ENCODE assay signal across 29 cellular contexts in genomic region chr7:2191026-2191425, GRCh38. TPM values are rescaled to one million over a fixed set of nuclear protein-coding genes. Genes with fewer than 3 reads are reported as not detected.
DNase-seq lines count a peak whose midpoint lies in the region; TF ChIP-seq lines count a peak whose summit lies in the region.
"Had no signal": no experiment of that assay in that cellular context is flagged by ENCODE, and none has a peak within 500 bp of the region (broad histone marks: within the 10 kb centered on the region; RNA-seq: fewer than 3 reads in every experiment).

No MANE protein-coding gene starts in this region.

- POLR2A ChIA-PET in PC-9 (lab: Charles Lee; ENCODE audit: unreplicated experiment), result no interaction called here

- H3K27ac Mint-ChIP-seq in H9, result no peak overlapping the region
- H3K27ac Mint-ChIP-seq: activated CD4-positive, alpha-beta memory T cell treated with anti-CD3 and anti-CD28 coated beads, Interleukin-2, amount 10 ng/mL, durations not matched to agents 7 days and 5 days; activated naive CD4-positive, alpha-beta T cell treated with anti-CD3 and anti-CD28 coated beads for 36 hours; activated T-helper 1 cell treated with anti-CD3 and anti-CD28 coated beads, Interleukin-12 subunit alpha, Interleukin-12 subunit beta, Interleukin-2, Interleukin-4 antibody, amounts not matched to agents 30 ng/mL and 10 ng/mL and 1 ng/mL, durations not matched to agents 14 hours and 24 hours and 36 hours; IgD-negative memory B cell; nephron; stimulated activated naive B cell treated with anti-CD40 and anti-IgM and Interleukin-4, amounts not matched to agents 10 μg/mL and 1 μg/mL and 100 μg/mL, for 72 hours; T-helper 2 cell treated with Interferon-gamma antibody and Interleukin-4, amounts not matched to agents 5 μg/mL and 100 μg/mL, for 36 hours had no signal

- H3K23ac ChIP-seq in H9 (ENCODE audit: insufficient read length, low read depth, low read length), result no peak overlapping the region

- H3K9me3 Mint-ChIP-seq in H9, result peaks cover 9 to 17% of the 10 kb centered on the region in 2 experiments; a peak in 4 of 5 replicates
- H3K9me3 Mint-ChIP-seq: activated T-helper 1 cell treated with anti-CD3 and anti-CD28 coated beads, Interleukin-12 subunit alpha, Interleukin-12 subunit beta, Interleukin-2, Interleukin-4 antibody, amounts not matched to agents 30 ng/mL and 10 ng/mL and 1 ng/mL, durations not matched to agents 14 hours and 24 hours and 36 hours; T-helper 2 cell treated with Interferon-gamma antibody and Interleukin-4, amounts not matched to agents 5 μg/mL and 100 μg/mL, for 36 hours had no signal

- no CpG with 5 or more reads among the region's 9 CpGs for WGBS in H9 (ENCODE audit: extremely low coverage, insufficient read length, low lambda C conversion rate)

- CTCF ChIA-PET in PC-9 (lab: Charles Lee), result no interaction called here

- H3K4me2 ChIP-seq in H9 (ENCODE audit: insufficient read depth, insufficient read length, low read length), result no peak overlapping the region
- H3K4me2 ChIP-seq in PC-9, result no peak overlapping the region

- no peak overlapping the region for H4K5ac ChIP-seq in H9 (ENCODE audit: insufficient read length, low read depth, low read length)

- no peaks in the 10 kb centered on the region for H4K20me1 ChIP-seq in H9 (ENCODE audit: control insufficient read depth, insufficient read depth, insufficient read length)
- H4K20me1 ChIP-seq in PC-9 (ENCODE audit: insufficient read depth), result no peaks in the 10 kb centered on the region

- H4K91ac ChIP-seq in H9 (ENCODE audit: insufficient read length, low read depth, low read length), result no peak overlapping the region

- no peaks in the 10 kb centered on the region for H3K9me3 ChIP-seq in H9 (ENCODE audit: control insufficient read depth, low read depth, low read length)
- H3K9me3 ChIP-seq in PC-9 (ENCODE audit: insufficient read depth, low read depth), result peaks cover 7% of the 10 kb centered on the region
- H3K9me3 ChIP-seq: adrenal gland had no signal

- no TSS peak for BruUV-seq in PC-9 (replicated peaks; lab: Mats Ljungman, UMichigan)

- H3K4me1 ChIP-seq in H9 (ENCODE audit: insufficient read depth, low read length) (no peaks in the 10 kb centered on the region), PC-9 (replicated peaks; ENCODE audit: insufficient read depth) (no peaks in the 10 kb centered on the region)
- H3K4me1 ChIP-seq: adrenal gland, breast epithelium, Caco-2 had no signal

- H3K36me3 ChIP-seq in PC-9 (ENCODE audit: low read depth), result peaks cover 22% of the 10 kb centered on the region
- H3K36me3 ChIP-seq: adrenal gland, breast epithelium had no signal

- H3K56ac ChIP-seq in H9 (ENCODE audit: insufficient read length, low read depth, low read length), result no peak overlapping the region

- H3K79me1 ChIP-seq in H9 (ENCODE audit: insufficient read depth, low read depth, low read length, poor library complexity, severe bottlenecking), result no peaks in the 10 kb centered on the region

- TF ChIP-seq CTCF in H9 (conservative IDR thresholded peaks at IDR 0.05) (peak; percentile 18; the same call in 1 of the 3 replicates), PC-9 (conservative IDR thresholded peaks at IDR 0.05) (no peak)

- H2AK5ac ChIP-seq in H9 (ENCODE audit: insufficient read length, low read length), result no peak overlapping the region

- no peaks in the 10 kb centered on the region; the same call in 1 of the 2 replicates for H3K79me2 ChIP-seq in H9 (ENCODE audit: insufficient read depth, low read length)
- no peaks in the 10 kb centered on the region for H3K79me2 ChIP-seq in PC-9 (ENCODE audit: low read depth)

- intact Hi-C loops in PC-9 (cut with micrococcal nuclease; ENCODE audit: unreplicated experiment), result no loop called here

- H2BK12ac ChIP-seq in H9 (ENCODE audit: insufficient read length, low read depth, low read length), result no peak overlapping the region

- no peak overlapping the region for H2BK120ac ChIP-seq in H9 (ENCODE audit: low read depth, low read length, poor library complexity, severe bottlenecking)

- no peak overlapping the region for H2AFZ ChIP-seq in H9 (ENCODE audit: low read length)
- H2AFZ ChIP-seq in PC-9, result no peak overlapping the region

- no peaks in the 10 kb centered on the region for H3K27me3 ChIP-seq in H9 (ENCODE audit: insufficient read depth, low read length)
- H3K27me3 ChIP-seq in PC-9 (ENCODE audit: insufficient read depth, low read depth), result no peaks in the 10 kb centered on the region
- H3K27me3 ChIP-seq: adrenal gland, breast epithelium, dorsolateral prefrontal cortex had no signal

- no peaks in the 10 kb centered on the region for H3K27me3 Mint-ChIP-seq in H9 (ENCODE audit: low read depth)
- H3K27me3 Mint-ChIP-seq: activated CD4-positive, alpha-beta memory T cell treated with anti-CD3 and anti-CD28 coated beads, Interleukin-2, amount 10 ng/mL, durations not matched to agents 7 days and 5 days; IgD-negative memory B cell; stimulated activated naive B cell treated with anti-CD40 and anti-IgM and Interleukin-4, amounts not matched to agents 10 μg/mL and 1 μg/mL and 100 μg/mL, for 72 hours had no signal

- no peak overlapping the region for H2BK5ac ChIP-seq in H9 (ENCODE audit: insufficient read length, low read length)

- no peak overlapping the region for H3K4me3 Mint-ChIP-seq in H9
- H3K4me3 Mint-ChIP-seq: activated CD4-positive, alpha-beta memory T cell treated with anti-CD3 and anti-CD28 coated beads, Interleukin-2, amount 10 ng/mL, durations not matched to agents 7 days and 5 days; activated naive CD4-positive, alpha-beta T cell treated with anti-CD3 and anti-CD28 coated beads for 36 hours; activated T-helper 1 cell treated with anti-CD3 and anti-CD28 coated beads, Interleukin-12 subunit alpha, Interleukin-12 subunit beta, Interleukin-2, Interleukin-4 antibody, amounts not matched to agents 30 ng/mL and 10 ng/mL and 1 ng/mL, durations not matched to agents 14 hours and 24 hours and 36 hours; nephron; stimulated activated naive B cell treated with anti-CD40 and anti-IgM and Interleukin-4, amounts not matched to agents 10 μg/mL and 1 μg/mL and 100 μg/mL, for 72 hours; T-helper 2 cell treated with Interferon-gamma antibody and Interleukin-4, amounts not matched to agents 5 μg/mL and 100 μg/mL, for 36 hours had no signal

- H2BK15ac ChIP-seq in H9 (ENCODE audit: low read depth, low read length), result no peak overlapping the region

- no peaks in the 10 kb centered on the region for H3K9me2 ChIP-seq in PC-9 (ENCODE audit: insufficient read depth)

- no peaks in the 10 kb centered on the region for H3K4me1 Mint-ChIP-seq in H9
- H3K4me1 Mint-ChIP-seq: activated CD4-positive, alpha-beta memory T cell treated with anti-CD3 and anti-CD28 coated beads, Interleukin-2, amount 10 ng/mL, durations not matched to agents 7 days and 5 days; IgD-negative memory B cell had no signal

- H3T11ph ChIP-seq in H9 (ENCODE audit: low read length), result no peak overlapping the region

- no peak overlapping the region for H3K9ac ChIP-seq in H9 (ENCODE audit: extremely low read depth, insufficient read length, low read length)

- no peak overlapping the region for H3K27ac ChIP-seq in H9 (ENCODE audit: insufficient read length, low read depth, low read length)
- H3K27ac ChIP-seq in PC-9, result no peak overlapping the region
- H3K27ac ChIP-seq: adrenal gland, breast epithelium, dorsolateral prefrontal cortex had no signal

- H4K8ac ChIP-seq in H9 (replicated peaks; ENCODE audit: insufficient read length, low read depth, low read length), result no peak overlapping the region

- H3K36me3 Mint-ChIP-seq in H9 (ENCODE audit: insufficient read depth in 1 of 3, low read depth in 3 of 3), result peaks cover 44 to 68% (median 45%) of the 10 kb centered on the region in 3 experiments

- no peak overlapping the region for H3K18ac ChIP-seq in H9 (ENCODE audit: insufficient read length, low read depth, low read length)

- H2BK20ac ChIP-seq in H9 (ENCODE audit: low read depth, low read length, poor library complexity, severe bottlenecking), result no peak overlapping the region

- no peak overlapping the region for H3K4ac ChIP-seq in H9 (ENCODE audit: low read depth, low read length)

- no peak overlapping the region for H3K4me3 ChIP-seq in PC-9
- H3K4me3 ChIP-seq: adrenal gland, breast epithelium, dorsolateral prefrontal cortex, lung had no signal

- DNase-seq in DMS153 (lab: John Stamatoyannopoulos, UW) (peak; percentile 83), H9 (no peak), RPMI7951 (ENCODE audit: low read depth) (peak; percentile 25), islet precursor cell (peak; percentile 64), PC-9 (no peak)
- no peak for DNase-seq in activated CD4-positive, alpha-beta T cell treated with anti-CD3 and anti-CD28 coated beads, Interleukin-2, amount 50 U/mL, for 1 hour
- DNase-seq in effector CD8-positive, alpha-beta T cell (lab: John Stamatoyannopoulos, UW), result no peak
- DNase-seq: activated CD4-positive, alpha-beta memory T cell treated with anti-CD3 and anti-CD28 coated beads, Interleukin-2, amount 10 ng/mL, durations not matched to agents 7 days and 5 days; activated CD4-positive, CD25-positive, alpha-beta regulatory T cell treated with anti-CD3 and anti-CD28 coated beads, Interleukin-2, amount 50 U/mL, for 72 hours; activated CD8-positive, alpha-beta memory T cell treated with anti-CD3 and anti-CD28 coated beads, Interleukin-2, amount 50 U/mL, for 48 hours; activated naive CD4-positive, alpha-beta T cell treated with anti-CD3 and anti-CD28 coated beads for 36 hours; adrenal gland; C1 segment of cervical spinal cord; Caco-2; DMS79; dorsolateral prefrontal cortex; hippocampal formation; left cardiac atrium; NCI-H1048; NCI-H2081 treated with DMSO at 0.1 percent for 48 hours; NCI-H446 treated with DMSO at 0.1 percent for 48 hours; stimulated activated naive B cell treated with anti-CD40 and anti-IgM and Interleukin-4, amounts not matched to agents 10 μg/mL and 1 μg/mL and 100 μg/mL, for 72 hours; substantia nigra had no signal

- no peak overlapping the region for H3K14ac ChIP-seq in H9 (ENCODE audit: insufficient read depth, low read length)

- no peaks in the 10 kb centered on the region for H3K23me2 ChIP-seq in H9 (ENCODE audit: insufficient read length, low read depth, low read length, poor library complexity, severe bottlenecking)

- H3F3A ChIP-seq in PC-9 (ENCODE audit: insufficient read depth, low read depth), result no peaks in the 10 kb centered on the region

RNA-seq across cellular contexts. Expression of gene MAD1L1, which starts 41.7 kb away (rescaled TPM):
- total RNA-seq in H9 (2021), result 37.4 and 39.0 TPM in 2 replicates
- 133 and 165 TPM in 2 replicates for total RNA-seq in RPMI7951 (2014; rRNA removed; shearing (Covaris generic))
- 50.8 and 68.7 TPM in 2 replicates for total RNA-seq in PC-9 (2021)

RNA-seq across cellular contexts. Expression of gene MRM2, which starts 51.0 kb away (rescaled TPM):
- total RNA-seq in H9 (2021) (57.2 and 59.0 TPM in 2 replicates), PC-9 (2021) (36.8 and 40.9 TPM in 2 replicates)
- total RNA-seq in RPMI7951 (2014; rRNA removed; shearing (Covaris generic)), result 36.4 and 36.8 TPM in 2 replicates

RNA-seq across cellular contexts. Expression of gene NUDT1, which starts 51.0 kb away (rescaled TPM):
- 80.3 and 84.7 TPM in 2 replicates for total RNA-seq in H9 (2021)
- 131 and 171 TPM in 2 replicates for total RNA-seq in RPMI7951 (2014; rRNA removed; shearing (Covaris generic))
- 63.9 and 73.3 TPM in 2 replicates for total RNA-seq in PC-9 (2021)

Comparison
In these comparisons a context has a peak if more than half of its experiments do, and no peak if none do; other contexts are left out.
1. DNase-seq: peak in DMS153 (single experiment), RPMI7951 (single experiment) and islet precursor cell (single experiment); none in H9 (single experiment), activated CD4-positive, alpha-beta T cell treated with anti-CD3 and anti-CD28 coated beads, Interleukin-2, amount 50 U/mL, for 1 hour (single experiment), PC-9 (0 of 2) and effector CD8-positive, alpha-beta T cell (single experiment).